1 cellular context compared by ENCODE assay signal in genomic region chr2:33405180-33406105, GRCh38.
TF ChIP-seq lines count a peak whose summit lies in the region.

No MANE protein-coding gene starts in this region.

TF ChIP-seq in IMR-90, 13 proteins besides CTCF, POLR2A, EP300 and RAD21 (continued from another document):
- TF ChIP-seq, protein P1, sequence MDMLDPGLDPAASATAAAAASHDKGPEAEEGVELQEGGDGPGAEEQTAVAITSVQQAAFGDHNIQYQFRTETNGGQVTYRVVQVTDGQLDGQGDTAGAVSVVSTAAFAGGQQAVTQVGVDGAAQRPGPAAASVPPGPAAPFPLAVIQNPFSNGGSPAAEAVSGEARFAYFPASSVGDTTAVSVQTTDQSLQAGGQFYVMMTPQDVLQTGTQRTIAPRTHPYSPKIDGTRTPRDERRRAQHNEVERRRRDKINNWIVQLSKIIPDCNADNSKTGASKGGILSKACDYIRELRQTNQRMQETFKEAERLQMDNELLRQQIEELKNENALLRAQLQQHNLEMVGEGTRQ (IDR thresholded peaks at IDR 0.05; ENCODE audit: low read depth, low read length) = no peak
- no peak for TF ChIP-seq RFX5 (IDR thresholded peaks at IDR 0.05; ENCODE audit: low read depth, low read length)
- TF ChIP-seq RCOR1 (IDR thresholded peaks at IDR 0.05; ENCODE audit: insufficient replicate concordance, low read length) = no peak
- no peak for TF ChIP-seq MAFK (IDR thresholded peaks at IDR 0.05; ENCODE audit: low read depth, low read length)
- TF ChIP-seq FOS (IDR thresholded peaks at IDR 0.05; ENCODE audit: low read depth, low read length) = no peak
- TF ChIP-seq MAZ (IDR thresholded peaks at IDR 0.05; ENCODE audit: borderline replicate concordance, low read depth, low read length) = no peak
